In the genomic region with DNA sequence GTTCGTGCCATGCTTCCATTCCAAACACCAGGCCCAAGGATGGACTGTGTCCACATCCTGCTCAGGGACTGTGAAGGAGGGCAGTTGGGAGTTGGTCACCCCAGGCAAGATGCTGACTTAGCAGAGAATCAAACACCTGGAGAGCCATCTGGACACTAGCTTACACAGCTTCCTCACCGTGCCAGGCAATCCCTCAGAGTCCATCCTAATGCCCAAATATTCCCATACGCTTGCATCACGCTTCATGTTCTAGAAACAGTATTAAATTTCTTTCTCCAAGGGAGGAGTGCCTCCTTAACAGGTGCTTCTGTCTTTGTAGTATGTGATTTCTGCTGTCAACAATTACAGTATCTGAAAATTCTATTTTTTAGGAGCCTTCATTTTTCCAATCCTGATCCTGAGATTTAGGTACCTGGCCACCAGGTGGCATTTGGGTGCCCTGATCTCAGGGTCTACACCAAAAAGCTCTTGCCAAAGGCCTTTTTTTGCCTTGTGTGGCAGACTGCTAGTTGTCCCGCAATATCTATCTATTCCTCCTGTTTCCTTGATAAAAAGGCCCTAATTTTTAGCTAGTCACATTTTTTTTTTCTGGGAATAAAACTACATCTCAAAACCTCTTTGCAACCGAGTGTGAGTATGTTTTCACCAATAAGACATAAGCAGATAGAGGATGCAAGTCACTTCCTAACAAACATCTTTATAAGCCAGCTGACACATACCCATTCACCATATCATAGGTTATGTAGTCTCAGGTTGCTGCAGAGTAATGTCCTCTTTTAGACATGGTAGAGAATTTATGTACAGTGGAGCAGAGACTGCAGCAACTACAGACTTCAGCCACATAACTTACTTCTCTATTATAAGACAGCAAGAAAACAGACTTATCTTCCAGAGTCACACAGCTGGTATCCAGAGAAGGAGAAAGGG, we compare ENCODE assay signal across 9 cellular contexts.
A peak's percentile ranks its signal among the peaks of the same experiment; 100 is the strongest.
DNase-seq lines count a peak whose midpoint lies in the region; ATAC-seq, FAIRE-seq and TF ChIP-seq lines count a peak whose summit lies in the region.
"Had no signal": no experiment of that assay in that cellular context is flagged by ENCODE, and none has a peak within 500 bp of the region (broad histone marks: within the 10 kb centered on the region; RNA-seq: fewer than 3 reads in every experiment).

No MANE protein-coding gene starts in this region.

- no peaks in the 10 kb centered on the region for H3K23me2 ChIP-seq in H1 (ENCODE audit: low read depth, low read length)

- H3K4me1 ChIP-seq in H1 (replicated peaks in 1 of 4; ENCODE audit: control insufficient read depth in 3 of 4, insufficient read depth in 4 of 4, low read length in 3 of 4) (no peaks in the 10 kb centered on the region), pancreas (peaks cover 0 to 17% (median 0%) of the 10 kb centered on the region in 3 donors), uterus (no peaks in the 10 kb centered on the region)

- H2AK5ac ChIP-seq in H1 (ENCODE audit: low read depth, low read length), result no peak overlapping the region

- no peak overlapping the region for H3K14ac ChIP-seq in H1 (ENCODE audit: insufficient read length)

- no peak for TF ChIP-seq POLR2A in H1 (IDR thresholded peaks at IDR 0.05; ENCODE audit: control extremely low read depth in 1 of 2, low read depth in 2 of 2, low read length in 2 of 2)
- TF ChIP-seq POLR2A in uterus (IDR thresholded peaks at IDR 0.05), result no peak

- H2BK120ac ChIP-seq in H1 (replicated peaks; ENCODE audit: low read depth, low read length), result no peak overlapping the region

- POLR2A ChIA-PET in H1 (lab: Charles Lee; ENCODE audit: partially characterized antibody), result interaction anchor here (0.6 to 1.9 kb wide), 2 partner anchors 13 to 70 kb away, joined by 3 to 5 read pairs; no protein-coding TSS in a partner anchor

- CTCF ChIA-PET in H1 (lab: Charles Lee; ENCODE audit: partially characterized antibody), result interaction anchor here (0.7 to 5.4 kb wide), 32 partner anchors 8 to 458 kb away, joined by 3 to 47 read pairs (median 5); partner anchors contain the start of gene HACE1

- H3K23ac ChIP-seq in H1 (ENCODE audit: insufficient read length), result no peak overlapping the region

- intact Hi-C loops in pancreas (cut with DNase I) (no loop called here), uterus (cut with DNase I; ENCODE audit: low total_unique reads) (no loop called here)

- no peak for TF ChIP-seq EP300 in H1 (IDR thresholded peaks at IDR 0.05; ENCODE audit: borderline replicate concordance in 1 of 2, low read depth in 2 of 2, low read length in 2 of 2)

- H2BK15ac ChIP-seq in H1 (ENCODE audit: low read length), result no peak overlapping the region

- no peak overlapping the region for H3K18ac ChIP-seq in H1 (ENCODE audit: extremely low read depth, low read length)

- ATAC-seq in pancreas (peak in 2 of 4 donors; percentile 34 to 54), HG03342 (IDR thresholded peaks at IDR 0.05; ENCODE audit: unreplicated experiment) (no peak)

- no peak overlapping the region for H3K4me2 ChIP-seq in H1 (ENCODE audit: insufficient read depth in 1 of 2, low read depth in 2 of 2, low read length in 2 of 2)

- no peak overlapping the region for H3K9ac ChIP-seq in H1 (replicated peaks in 1 of 4; ENCODE audit: extremely low read depth in 1 of 4, low read depth in 3 of 4, low read length in 3 of 4)

- H3K9me3 ChIP-seq in H1 (ENCODE audit: insufficient read depth in 2 of 2, low read depth in 1 of 2, low read length in 1 of 2) (no peaks in the 10 kb centered on the region), pancreas (no peaks in the 10 kb centered on the region), uterus (no peaks in the 10 kb centered on the region)

- H3K4ac ChIP-seq in H1 (replicated peaks; ENCODE audit: insufficient read length, low read depth, low read length), result no peak overlapping the region

- no peaks in the 10 kb centered on the region; the same call in 1 of the 2 replicates for H3K79me1 ChIP-seq in H1 (ENCODE audit: low read depth, low read length)

- H3K56ac ChIP-seq in H1 (replicated peaks; ENCODE audit: insufficient read length, low read depth, low read length), result no peak overlapping the region

- H3K27me3 ChIP-seq in H1 (replicated peaks in 1 of 4; ENCODE audit: control insufficient read depth in 3 of 4, extremely low read depth in 1 of 4, insufficient read depth in 3 of 4, low read length in 3 of 4) (no peaks in the 10 kb centered on the region), pancreas (no peaks in the 10 kb centered on the region), uterus (no peaks in the 10 kb centered on the region)

- peak; percentile 39 for FAIRE-seq in H1 (lab: Jason Lieb, UNC)
- FAIRE-seq in pancreas (lab: Jason Lieb, UNC), result no peak

- no peak overlapping the region for H2BK12ac ChIP-seq in H1 (ENCODE audit: low read depth, low read length)

- peak; percentile 58 to 62 for TF ChIP-seq RAD21 in H1 (IDR thresholded peaks at IDR 0.05 in 1 of 2, conservative IDR thresholded peaks at IDR 0.05 in 1 of 2; ENCODE audit: low read depth in 2 of 2, low read length in 2 of 2)

- TF ChIP-seq CTCF in H1 (IDR thresholded peaks at IDR 0.05; ENCODE audit: control extremely low read depth in 1 of 3, insufficient read depth in 1 of 3, low read depth in 1 of 3, low read length in 3 of 3), result peak; percentile 20 to 64 (median 63)
- peak; percentile 4 to 39 (median 15) for TF ChIP-seq CTCF in pancreas (IDR thresholded peaks at IDR 0.05)
- peak in 1 of 4 experiments; percentile 11 for TF ChIP-seq CTCF in uterus (IDR thresholded peaks at IDR 0.05)

- peak; percentile 35 for DNase-seq in NCI-H146 (lab: John Stamatoyannopoulos, UW)
- DNase-seq in NCI-H146 treated with DMSO at 0.1 percent for 48 hours (lab: John Stamatoyannopoulos, UW; ENCODE audit: unreplicated experiment), result no peak
- DNase-seq in NCI-H2029 (lab: John Stamatoyannopoulos, UW), result peak; percentile 59
- no peak for DNase-seq in H1 (ENCODE audit: low read depth in 1 of 2, low spot score in 2 of 2)
- peak in 1 of 6 donors; percentile 28 for DNase-seq in pancreas
- no peak for DNase-seq in uterus
- DNase-seq in EL, result no peak
- DNase-seq: Karpas-422 had no signal

- H4K91ac ChIP-seq in H1 (replicated peaks; ENCODE audit: insufficient read length, low read length), result no peak overlapping the region

- peaks cover 2 to 3% of the 10 kb centered on the region in 2 experiments for H4K20me1 ChIP-seq in H1 (replicated peaks in 1 of 2; ENCODE audit: control insufficient read depth in 1 of 2, insufficient read depth in 2 of 2, low read length in 2 of 2)

- WGBS in H1 (ENCODE audit: extremely low coverage in 1 of 2, insufficient coverage in 1 of 2, insufficient read length in 1 of 2, insufficient replicate concordance in 2 of 2, low coverage in 1 of 2, low lambda C conversion rate in 2 of 2, missing lambda C conversion rate in 1 of 2), 2 experiments, result 92% methylated on average over 6 of the region's 6 CpGs; no CpG with 5 or more reads in 1 of the 2 experiments
- 86 to 89% methylated on average over 6 of the region's 6 CpGs for WGBS in pancreas, 2 donors

- H3K36me3 ChIP-seq in H1 (ENCODE audit: control insufficient read depth in 2 of 4, insufficient read depth in 4 of 4, low read length in 3 of 4) (peaks cover 0 to 8% (median 6%) of the 10 kb centered on the region in 4 experiments; a peak in 5 of 8 replicates), pancreas (no peaks in the 10 kb centered on the region), uterus (no peaks in the 10 kb centered on the region)

- H2BK5ac ChIP-seq in H1 (ENCODE audit: low read depth, low read length), result no peak overlapping the region

- no peaks in the 10 kb centered on the region for H3K79me2 ChIP-seq in H1 (ENCODE audit: control insufficient read depth in 1 of 2, insufficient read depth in 2 of 2, low read length in 2 of 2)

- H2AFZ ChIP-seq in H1 (ENCODE audit: low read length), result no peak overlapping the region

- H4K8ac ChIP-seq in H1 (ENCODE audit: extremely low read depth, insufficient read depth, low read length), result no peak overlapping the region

- no peak overlapping the region for H4K5ac ChIP-seq in H1 (ENCODE audit: insufficient read length, low read depth, low read length)

- H3K27ac ChIP-seq in H1 (ENCODE audit: low read depth, low read length) (no peak overlapping the region), pancreas (no peak overlapping the region), uterus (no peak overlapping the region)

- no peak overlapping the region for H2BK20ac ChIP-seq in H1 (ENCODE audit: low read length)

- H3K4me3 ChIP-seq in H1 (ENCODE audit: extremely low read depth in 1 of 4, insufficient read depth in 2 of 4, low read depth in 3 of 4, low read length in 4 of 4) (no peak overlapping the region), pancreas (no peak overlapping the region), uterus (no peak overlapping the region)

TF ChIP-seq in H1, 55 proteins besides CTCF, POLR2A, EP300 and RAD21:
- TF ChIP-seq RXRA (IDR thresholded peaks at IDR 0.05; ENCODE audit: insufficient read depth, low read depth, low read length), result no peak

Comparison
In these comparisons a context has a peak if more than half of its experiments do, and no peak if none do; other contexts are left out.
1. DNase-seq: peak in NCI-H146 (single experiment) and NCI-H2029 (single experiment); none in NCI-H146 treated with DMSO at 0.1 percent for 48 hours (single experiment), H1 (0 of 2), uterus (0 of 2) and EL (single experiment).